In the genomic region with DNA sequence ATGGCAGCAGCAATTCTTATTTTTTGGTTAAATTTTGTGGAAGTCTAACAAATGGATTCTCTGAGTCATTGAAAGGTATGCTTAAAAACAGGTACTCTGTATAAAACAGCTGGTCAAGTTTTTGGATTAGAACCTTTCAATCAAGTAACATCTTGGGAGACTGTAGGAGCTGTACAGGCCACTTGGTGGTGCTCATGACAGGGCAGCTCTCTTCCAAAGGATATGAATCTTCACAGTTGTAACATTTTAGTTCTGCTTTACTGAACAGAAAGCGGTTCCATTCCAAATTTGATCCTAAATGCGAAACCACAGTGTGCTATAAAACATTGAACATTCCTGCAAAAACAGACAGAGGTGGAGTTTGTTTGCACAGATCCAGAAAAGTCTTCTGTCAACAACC, we compare ENCODE assay signal across 8 cellular contexts. TPM values are rescaled to one million over a fixed set of nuclear protein-coding genes. Genes with fewer than 3 reads are reported as not detected.
DNase-seq lines count a peak whose midpoint lies in the region; ATAC-seq and TF ChIP-seq lines count a peak whose summit lies in the region.

No MANE protein-coding gene starts in this region.

- TF ChIP-seq CTCF in WTC11 (IDR thresholded peaks at IDR 0.05): no peak
- TF ChIP-seq CTCF in left ventricle myocardium inferior (IDR thresholded peaks at IDR 0.05; ENCODE audit: borderline replicate concordance): peak; percentile 76
- TF ChIP-seq CTCF in tibial artery (IDR thresholded peaks at IDR 0.05): peak; percentile 53 to 73

- H3K9me3 ChIP-seq in left ventricle myocardium inferior (replicated peaks) (no peaks in the 10 kb centered on the region), tibial artery (no peaks in the 10 kb centered on the region)

- H3K27me3 ChIP-seq in left ventricle myocardium inferior (ENCODE audit: low read depth) (no peaks in the 10 kb centered on the region), tibial artery (no peaks in the 10 kb centered on the region)

- POLR2A ChIA-PET in WTC11 (lab: Charles Lee): no interaction called here

- ATAC-seq in GM18861 (IDR thresholded peaks at IDR 0.05; ENCODE audit: unreplicated experiment) (peak; percentile 60), WTC11 (peak; percentile 67), GM21825 (IDR thresholded peaks at IDR 0.05; ENCODE audit: unreplicated experiment) (no peak)

- H3K4me1 Mint-ChIP-seq in WTC11: peaks cover 6% of the 10 kb centered on the region

- H3K36me3 Mint-ChIP-seq in WTC11: no peaks in the 10 kb centered on the region

- H3K9me3 Mint-ChIP-seq in WTC11: 0 out of 2 replicates have a peak, but pooled peaks cover 3% of the 10 kb centered on the region

- H3K4me3 ChIP-seq in left ventricle myocardium inferior: no peak overlapping the region
- no peak overlapping the region for H3K4me3 ChIP-seq in tibial artery

- H3K36me3 ChIP-seq in left ventricle myocardium inferior (no peaks in the 10 kb centered on the region), tibial artery (no peaks in the 10 kb centered on the region)

- CTCF ChIA-PET in WTC11 (lab: Charles Lee): interaction anchor here (0.9 to 1.4 kb wide), 6 partner anchors 8 to 35 kb away, joined by 3 to 8 read pairs (median 3); no protein-coding TSS in a partner anchor

- no peak overlapping the region for H3K27ac ChIP-seq in left ventricle myocardium inferior (replicated peaks)
- H3K27ac ChIP-seq in tibial artery: no peak overlapping the region

- DNase-seq in AML-193 (lab: John Stamatoyannopoulos, UW) (peak; percentile 77 to 78), HT-29 (ENCODE audit: low spot score) (peak; percentile 73), WTC11 (ENCODE audit: low spot score) (no peak), left ventricle myocardium inferior (peak; percentile 25), tibial artery (peak in 1 of 2 donors; percentile 41)
- DNase-seq in stimulated activated CD4-positive, alpha-beta T cell treated with anti-CD3 and anti-CD28 coated beads, Interleukin-2, amount 100 ng/mL, for 48 hours: no peak

- intact Hi-C loops in left ventricle myocardium inferior (cut with micrococcal nuclease) (no loop called here), tibial artery (cut with DNase I; ENCODE audit: low total_unique reads) (no loop called here)

- no peaks in the 10 kb centered on the region for H3K4me1 ChIP-seq in left ventricle myocardium inferior
- H3K4me1 ChIP-seq in tibial artery: no peaks in the 10 kb centered on the region

- H3K27ac Mint-ChIP-seq in WTC11: no peak overlapping the region

- no peak overlapping the region for H3K4me3 Mint-ChIP-seq in WTC11

- no peaks in the 10 kb centered on the region for H3K27me3 Mint-ChIP-seq in WTC11 (ENCODE audit: low read depth)

TF ChIP-seq in WTC11, 78 proteins besides CTCF, POLR2A, EP300 and RAD21:
- TF ChIP-seq HMGA2 (CRISPR knock-in tag; IDR thresholded peaks at IDR 0.05): no peak

RNA-seq across cellular contexts. Expression of a gene that starts 44.5 kb away (rescaled TPM):
- 6.2 and 17.9 TPM in 2 replicates for total RNA-seq in HT-29 (2014; rRNA removed; shearing (Covaris generic))
- total RNA-seq in WTC11 (2021): not detected in 3 replicates
- total RNA-seq in left ventricle myocardium inferior: not detected

Comparison
In these comparisons a context has a peak if more than half of its experiments do, and no peak if none do; other contexts are left out.
1. DNase-seq: peak in AML-193 (2 of 2), HT-29 (single experiment) and left ventricle myocardium inferior (single experiment); none in WTC11 (single experiment) and stimulated activated CD4-positive, alpha-beta T cell treated with anti-CD3 and anti-CD28 coated beads, Interleukin-2, amount 100 ng/mL, for 48 hours (0 of 2).